Comparison of ENCODE assay signal across 7 cellular contexts in the genomic region with DNA sequence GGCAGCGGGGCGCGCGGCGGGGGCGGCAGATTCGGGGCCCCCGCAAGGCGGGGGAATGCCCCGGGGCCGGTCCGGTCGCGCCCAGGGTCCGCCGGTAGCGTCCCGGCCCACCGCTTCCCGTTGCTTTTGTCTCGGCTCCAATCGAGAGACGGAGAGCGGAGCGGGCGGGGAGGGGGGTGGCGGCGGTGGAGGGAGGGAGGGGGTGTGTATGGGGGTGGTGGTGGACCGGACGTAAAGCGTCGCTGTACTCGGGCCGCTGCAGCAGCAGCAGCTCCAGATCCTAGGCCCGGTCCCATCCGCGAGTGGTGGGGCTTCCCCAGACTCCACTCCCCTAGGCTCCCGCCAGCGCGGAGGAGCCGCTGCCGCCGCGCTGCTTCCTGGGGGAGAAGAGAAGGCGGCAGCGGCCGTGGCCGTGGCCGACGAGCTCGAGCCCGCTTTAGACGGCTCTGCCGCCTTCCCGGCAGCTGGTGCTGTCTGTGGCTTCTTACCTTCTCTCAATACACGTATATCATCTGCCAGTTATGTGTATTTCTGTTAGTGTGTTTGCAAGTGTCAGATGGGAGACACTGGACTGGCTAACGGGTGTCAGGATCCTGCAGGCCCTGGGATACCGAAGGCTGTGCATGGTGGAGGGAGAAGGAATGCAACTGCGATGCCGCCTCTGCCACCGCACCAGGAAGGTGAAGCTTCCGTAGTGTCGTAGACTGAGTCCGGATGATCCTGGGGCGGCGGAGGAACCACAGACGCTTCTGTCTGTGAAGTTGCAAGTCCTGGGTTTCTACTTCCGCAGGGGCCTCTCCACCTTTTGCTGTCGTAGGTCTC. TPM values are rescaled to one million over a fixed set of nuclear protein-coding genes. Genes with fewer than 3 reads are reported as not detected.
A peak's percentile ranks its signal among the peaks of the same experiment; 100 is the strongest.
DNase-seq lines count a peak whose midpoint lies in the region; ATAC-seq, FAIRE-seq and TF ChIP-seq lines count a peak whose summit lies in the region.

No MANE protein-coding gene starts in this region.

- H3K27ac ChIP-seq in brain microvascular endothelial cell = peak overlapping the region; percentile 97
- peak overlapping the region; percentile 92 for H3K27ac ChIP-seq in iPS-20b (ENCODE audit: low read length)
- H3K27ac ChIP-seq in small intestine (ENCODE audit: low read depth in 1 of 2, low read length in 1 of 2) = peak overlapping the region; percentile 89 to 99

- peak; percentile 54 for ATAC-seq in GM18505 (IDR thresholded peaks at IDR 0.05; ENCODE audit: unreplicated experiment)
- peak; percentile 61 for ATAC-seq in HG02759 (IDR thresholded peaks at IDR 0.05; ENCODE audit: unreplicated experiment)

- H3K36me3 ChIP-seq in brain microvascular endothelial cell (replicated peaks) (no peaks in the 10 kb centered on the region), iPS-20b (ENCODE audit: insufficient read depth, low read depth, low read length) (peaks cover 29% of the 10 kb centered on the region), small intestine (ENCODE audit: control insufficient read depth in 2 of 2, insufficient read depth in 2 of 2, low read length in 2 of 2) (peaks cover 0 to 2% of the 10 kb centered on the region in 2 donors)

- H3K9ac ChIP-seq in iPS-20b (ENCODE audit: low read depth, low read length) = peak overlapping the region; percentile 98

- H3K9me3 ChIP-seq in iPS-20b (ENCODE audit: insufficient read depth, low read depth, low read length) (no peaks in the 10 kb centered on the region), small intestine (ENCODE audit: control insufficient read depth, low read depth) (no peaks in the 10 kb centered on the region)

- WGBS in small intestine, 3 donors = 1% methylated on average over 44 to 69 of the region's 69 CpGs

- peaks cover 23% of the 10 kb centered on the region; the same call in 1 of the 2 replicates for H3K4me1 ChIP-seq in iPS-20b (ENCODE audit: insufficient read depth, low read length)
- peaks cover 0 to 3% of the 10 kb centered on the region in 2 donors for H3K4me1 ChIP-seq in small intestine (ENCODE audit: control insufficient read depth in 2 of 2, insufficient read depth in 1 of 2, low read depth in 1 of 2, low read length in 1 of 2)

- TF ChIP-seq POLR2A in GM18505 (IDR thresholded peaks at IDR 0.05; ENCODE audit: borderline replicate concordance, extremely low read depth, insufficient read depth, insufficient read length) = peak; percentile 47

- TF ChIP-seq CTCF in brain microvascular endothelial cell (IDR thresholded peaks at IDR 0.05; ENCODE audit: low read depth, low read length, missing control alignments) = no peak

- no peak for FAIRE-seq in small intestine (lab: Jason Lieb, UNC)

- H3K27me3 ChIP-seq in brain microvascular endothelial cell (replicated peaks) = no peaks in the 10 kb centered on the region
- no peaks in the 10 kb centered on the region for H3K27me3 ChIP-seq in iPS-20b (ENCODE audit: insufficient read depth, low read length)
- no peaks in the 10 kb centered on the region for H3K27me3 ChIP-seq in small intestine (ENCODE audit: control insufficient read depth in 2 of 2, insufficient read depth in 2 of 2, low read length in 2 of 2)

- peak; percentile 72 for DNase-seq in NCI-H146 (lab: John Stamatoyannopoulos, UW)
- DNase-seq in UCSD-AML1 (lab: John Stamatoyannopoulos, UW; ENCODE audit: unreplicated experiment) = peak; percentile 81
- peak; percentile 54 for DNase-seq in brain microvascular endothelial cell
- peak; percentile 63 for DNase-seq in small intestine

- in situ Hi-C loops in brain microvascular endothelial cell (cut with HindIII; ENCODE audit: low pct_ligation_motif_present, low sequenced_read_pairs) = no loop called here

- H3K4me3 ChIP-seq in brain microvascular endothelial cell (ENCODE audit: low read depth, low read length) (peak overlapping the region; percentile 75), iPS-20b (ENCODE audit: low read length) (peak overlapping the region; percentile 90), small intestine (ENCODE audit: low read depth in 1 of 2, low read length in 2 of 2) (peak overlapping the region; percentile 83 to 97)

RNA-seq across cellular contexts. Expression of a gene that starts 0.5 kb away (rescaled TPM):
- 10 to 100 TPM; 29.8 to 43.4 (median 35.7) TPM for polyA plus RNA-seq in small intestine

Comparison
In these comparisons a context has a peak if more than half of its experiments do, and no peak if none do; other contexts are left out.
1. Peak in every context shown above with its lines: DNase-seq, ATAC-seq, H3K4me3 ChIP-seq and H3K27ac ChIP-seq.